ENCODE assay signal across 20 cellular contexts in genomic region chr12:25119020-25119419, GRCh38.
A peak's percentile ranks its signal among the peaks of the same experiment; 100 is the strongest.
DNase-seq lines count a peak whose midpoint lies in the region; ATAC-seq, FAIRE-seq and TF ChIP-seq lines count a peak whose summit lies in the region.
"Had no signal": no experiment of that assay in that cellular context is flagged by ENCODE, and none has a peak within 500 bp of the region (broad histone marks: within the 10 kb centered on the region; RNA-seq: fewer than 3 reads in every experiment).

No MANE protein-coding gene starts in this region.

- H3K4me2 ChIP-seq in SK-N-SH (no peak overlapping the region), GM12878 (ENCODE audit: control insufficient read depth, insufficient read depth) (no peak overlapping the region)

- no peak overlapping the region for H3K27ac ChIP-seq in SK-N-SH (ENCODE audit: low read depth in 2 of 2, low read length in 1 of 2)
- H3K27ac ChIP-seq in GM12878 (ENCODE audit: control insufficient read depth, insufficient read depth): no peak overlapping the region
- no peak overlapping the region for H3K27ac ChIP-seq in tibial artery
- H3K27ac ChIP-seq: gastrocnemius medialis, Peyer's patch, stomach, vagina, WERI-Rb-1 had no signal

- peaks cover 10% of the 10 kb centered on the region for H3F3A ChIP-seq in SK-N-SH (replicated peaks; ENCODE audit: insufficient read depth)

- H3K79me2 ChIP-seq in SK-N-SH (ENCODE audit: insufficient read depth) (no peaks in the 10 kb centered on the region), GM12878 (ENCODE audit: control insufficient read depth, insufficient read depth, low read length) (no peaks in the 10 kb centered on the region)

- no peaks in the 10 kb centered on the region for H3K27me3 ChIP-seq in SK-N-SH (ENCODE audit: insufficient read depth)
- H3K27me3 ChIP-seq in GM12878 (replicated peaks in 1 of 2; ENCODE audit: control insufficient read depth in 2 of 2, insufficient read depth in 2 of 2, low read length in 1 of 2): no peaks in the 10 kb centered on the region
- no peaks in the 10 kb centered on the region for H3K27me3 ChIP-seq in tibial artery
- H3K27me3 ChIP-seq: gastrocnemius medialis, Peyer's patch, stomach, vagina had no signal

- intact Hi-C loops in GM12878 (cut with micrococcal nuclease; ENCODE audit: unreplicated experiment): no loop called here
- intact Hi-C loops in tibial artery (cut with DNase I; ENCODE audit: low total_unique reads): no loop called here

- H4K20me1 ChIP-seq in SK-N-SH (ENCODE audit: insufficient read depth): no peaks in the 10 kb centered on the region
- H4K20me1 ChIP-seq in GM12878 (ENCODE audit: control insufficient read depth, insufficient read depth): no peaks in the 10 kb centered on the region

- no peak for TF ChIP-seq POLR2A in GM12878 (IDR thresholded peaks at IDR 0.05; ENCODE audit: low read depth, low read length)

- WGBS in SK-N-SH (ENCODE audit: low lambda C conversion rate): 97% methylated on average over 1 of the region's 1 CpG
- 100% methylated on average over 1 of the region's 1 CpG for WGBS in GM12878 (ENCODE audit: insufficient coverage, insufficient replicate concordance, low lambda C conversion rate, missing lambda C conversion rate)

- H3K36me3 ChIP-seq in SK-N-SH (replicated peaks in 1 of 2; ENCODE audit: control insufficient read depth in 1 of 2, insufficient read depth in 2 of 2, low read length in 1 of 2) (no peaks in the 10 kb centered on the region), GM12878 (ENCODE audit: control insufficient read depth in 2 of 2, insufficient read depth in 2 of 2, low read length in 1 of 2) (no peaks in the 10 kb centered on the region), tibial artery (no peaks in the 10 kb centered on the region)
- H3K36me3 ChIP-seq: gastrocnemius medialis, Peyer's patch, stomach, vagina, WERI-Rb-1 had no signal

- peak; percentile 26; the same call in 1 of the 2 replicates for TF ChIP-seq RAD21 in SK-N-SH (IDR thresholded peaks at IDR 0.05; ENCODE audit: low read length)
- 0 out of 2 replicates have a peak, but pooled peaks have one; percentile 5 for TF ChIP-seq RAD21 in Ishikawa (IDR thresholded peaks at IDR 0.05; ENCODE audit: low read depth)
- peak; percentile 54 for TF ChIP-seq RAD21 in GM12878 (IDR thresholded peaks at IDR 0.05; ENCODE audit: insufficient read depth, low read depth, low read length)

- H3K9me2 ChIP-seq in SK-N-SH: no peaks in the 10 kb centered on the region

- TF ChIP-seq EP300 in SK-N-SH (IDR thresholded peaks at IDR 0.05; ENCODE audit: borderline replicate concordance in 1 of 2, low read depth in 1 of 2, low read length in 1 of 2) (no peak), Ishikawa (IDR thresholded peaks at IDR 0.05; ENCODE audit: borderline replicate concordance) (no peak), GM12878 (IDR thresholded peaks at IDR 0.05; ENCODE audit: borderline replicate concordance in 1 of 2, control insufficient read depth in 1 of 2, low read depth in 2 of 2, low read length in 2 of 2) (no peak)

- in situ Hi-C loops in GM12878 (cut with MboI): loop anchor here (5.0 kb wide), 1 partner anchor 127 kb away; no protein-coding TSS in a partner anchor

- H3K9ac ChIP-seq in SK-N-SH (no peak overlapping the region), GM12878 (ENCODE audit: control insufficient read depth, insufficient read depth, low read length) (no peak overlapping the region)

- RAD21 ChIA-PET in GM12878 (lab: Charles Lee; ENCODE audit: unreplicated experiment): interaction anchor here (1.0 to 4.9 kb wide), 4 partner anchors 11 to 127 kb away, joined by 3 to 34 read pairs (median 8); no protein-coding TSS in a partner anchor

- BruUV-seq in GM12878 (replicated peaks; lab: Mats Ljungman, UMichigan): no TSS peak

- H2AFZ ChIP-seq in SK-N-SH (ENCODE audit: low read depth) (no peak overlapping the region), GM12878 (ENCODE audit: control insufficient read depth, low read depth, low read length) (no peak overlapping the region)

- TF ChIP-seq CTCF in SK-N-SH (IDR thresholded peaks at IDR 0.05) (no peak; the same call in 1 of the 2 replicates), GM12878 (IDR thresholded peaks at IDR 0.05 in 2 of 3, conservative IDR thresholded peaks at IDR 0.05 in 1 of 3; ENCODE audit: control insufficient read depth in 2 of 3, extremely low read depth in 1 of 3, insufficient read depth in 1 of 3, low read depth in 3 of 3, low read length in 3 of 3) (peak; percentile 25 to 46 (median 25); a peak in 4 of 6 replicates), retinal pigment epithelial cell (conservative IDR thresholded peaks at IDR 0.05; ENCODE audit: low read depth, low read length) (peak; percentile 34), tibial artery (IDR thresholded peaks at IDR 0.05) (no peak)

- SMC1A ChIA-PET in GM12878 (lab: Charles Lee; ENCODE audit: uncharacterized antibody, unreplicated experiment): interaction anchor here (0.7 to 3.3 kb wide), 12 partner anchors 8 to 266 kb away, joined by 3 to 31 read pairs (median 5); no protein-coding TSS in a partner anchor

- H3K4me1 ChIP-seq in SK-N-SH (ENCODE audit: control insufficient read depth in 1 of 2, insufficient read depth in 2 of 2, low read depth in 1 of 2, low read length in 1 of 2) (0 out of 4 replicates have a peak, but pooled peaks cover 0 to 6% of the 10 kb centered on the region in 2 experiments), GM12878 (ENCODE audit: control insufficient read depth, insufficient read depth, low read length) (no peaks in the 10 kb centered on the region), tibial artery (no peaks in the 10 kb centered on the region)
- H3K4me1 ChIP-seq: gastrocnemius medialis, Peyer's patch, stomach, vagina had no signal

- no peak for FAIRE-seq in GM12878 (lab: Jason Lieb, UNC)

- H3K4me3 ChIP-seq in SK-N-SH (ENCODE audit: low read depth in 2 of 2, low read length in 1 of 2) (no peak overlapping the region), GM12878 (no peak overlapping the region), retinal pigment epithelial cell (ENCODE audit: low read length) (no peak overlapping the region), tibial artery (no peak overlapping the region)
- H3K4me3 ChIP-seq: gastrocnemius medialis, Peyer's patch, stomach, vagina had no signal

- POLR2A ChIA-PET in SK-N-SH (lab: Yijun Ruan, JAX): no interaction called here
- POLR2A ChIA-PET in GM12878 (lab: Charles Lee): interaction anchor here (0.7 to 1.4 kb wide), 2 partner anchors 10 to 127 kb away, joined by 3 read pairs; no protein-coding TSS in a partner anchor

- H3K9me3 ChIP-seq in SK-N-SH (no peaks in the 10 kb centered on the region), GM12878 (replicated peaks; ENCODE audit: control insufficient read depth, insufficient read depth, low read length) (no peaks in the 10 kb centered on the region), tibial artery (no peaks in the 10 kb centered on the region)
- H3K9me3 ChIP-seq: gastrocnemius medialis, Peyer's patch, stomach, vagina had no signal

- ATAC-seq in SK-N-SH treated with all-trans-retinoic acid at 6 μM for 48 hours (no peak), GM12878 (peak; percentile 60), HG02981 (IDR thresholded peaks at IDR 0.05; ENCODE audit: unreplicated experiment) (no peak)
- ATAC-seq: gastrocnemius medialis, T-cell had no signal

- DNase-seq in SK-N-SH (no peak), GM12878 (ENCODE audit: low read depth, low spot score) (no peak), retinal pigment epithelial cell (ENCODE audit: low read depth) (no peak), tibial artery (no peak), NOMO-1 treated with DMSO at 0.1 percent for 48 hours (lab: John Stamatoyannopoulos, UW; ENCODE audit: unreplicated experiment) (no peak)
- DNase-seq: activated CD4-positive, alpha-beta memory T cell treated with anti-CD3 and anti-CD28 coated beads, Interleukin-2, amount 10 ng/mL, durations not matched to agents 7 days and 5 days; activated T-cell treated with anti-CD3 and anti-CD28 coated beads, Interleukin-2, amount 50 U/mL, for 48 hours; central memory CD4-positive, alpha-beta T cell; gastrocnemius medialis; IMR-90; NCI-H1436; Peyer's patch; stimulated activated CD4-positive, alpha-beta T cell treated with anti-CD3 and anti-CD28 coated beads, Interleukin-12 subunit alpha, Interleukin-12 subunit beta, amount 100 ng/mL, for 4 hours; stomach; T-cell; WERI-Rb-1 had no signal

- CTCF ChIA-PET in SK-N-SH (lab: Yijun Ruan, JAX) (no interaction called here), GM12878 (lab: Yijun Ruan, JAX) (interaction anchor here (1.0 to 4.6 kb wide), 11 partner anchors 11 to 225 kb away, joined by 3 to 54 read pairs (median 4); no protein-coding TSS in a partner anchor)

TF ChIP-seq in SK-N-SH, 30 proteins besides CTCF, POLR2A, EP300 and RAD21 (continues in another document):
- no peak for TF ChIP-seq CHD2 (IDR thresholded peaks at IDR 0.05; ENCODE audit: low read length, partially characterized antibody)

TF ChIP-seq in SK-N-SH treated with all-trans-retinoic acid at 6 μM for 48 hours, 23 proteins besides CTCF, POLR2A, EP300 and RAD21 (continues in another document):
- TF ChIP-seq ESRRG (CRISPR knock-in tag; IDR thresholded peaks at IDR 0.05): no peak
- no peak for TF ChIP-seq RARB (CRISPR knock-in tag; IDR thresholded peaks at IDR 0.05)
- no peak for TF ChIP-seq ZNF8 (CRISPR knock-in tag; IDR thresholded peaks at IDR 0.05)
- no peak for TF ChIP-seq TOX (CRISPR knock-in tag; IDR thresholded peaks at IDR 0.05; ENCODE audit: borderline replicate concordance)
- TF ChIP-seq ZNF565 (CRISPR knock-in tag; conservative IDR thresholded peaks at IDR 0.05; ENCODE audit: low read depth): no peak
- no peak for TF ChIP-seq ZC3H10 (CRISPR knock-in tag; IDR thresholded peaks at IDR 0.05)
- no peak for TF ChIP-seq ISL1 (CRISPR knock-in tag; IDR thresholded peaks at IDR 0.05)

TF ChIP-seq in Ishikawa, 13 proteins besides CTCF, POLR2A, EP300 and RAD21 (continues in another document):
- TF ChIP-seq ZBTB7A (IDR thresholded peaks at IDR 0.05; ENCODE audit: low read depth) (no peak), EGR1 (IDR thresholded peaks at IDR 0.05) (no peak), CEBPB (IDR thresholded peaks at IDR 0.05) (no peak), TEAD4 (IDR thresholded peaks at IDR 0.05) (no peak), TAF1 (IDR thresholded peaks at IDR 0.05; ENCODE audit: low read depth) (no peak)

TF ChIP-seq in GM12878, 131 proteins besides CTCF, POLR2A, EP300 and RAD21:
- TF ChIP-seq RUNX3 (IDR thresholded peaks at IDR 0.05; ENCODE audit: low read length) (peak; percentile 16; the same call in 1 of the 2 replicates), SMC3 (IDR thresholded peaks at IDR 0.05; ENCODE audit: borderline replicate concordance, low read length) (peak; percentile 41; the same call in 1 of the 2 replicates), BRCA1 (IDR thresholded peaks at IDR 0.05; ENCODE audit: low read depth, low read length) (no peak)
TF ChIP-seq in GM12878: peak in this region for 2.

Comparison
In these comparisons a context has a peak if more than half of its experiments do, and no peak if none do; other contexts are left out.
1. CTCF ChIP-seq: peak in GM12878 (3 of 3) and retinal pigment epithelial cell (single experiment); none in SK-N-SH (single experiment) and tibial artery (0 of 2).
2. Of the 26 proteins assayed by ChIP-seq in both GM12878 and SK-N-SH: peak only in GM12878: CTCF and SMC3; only in SK-N-SH: none; in both: RAD21; in neither: 23.